ENCODE assay signal across 8 cellular contexts in genomic region chr19:55279773-55280643, GRCh38. TPM values are rescaled to one million over a fixed set of nuclear protein-coding genes. Genes with fewer than 3 reads are reported as not detected.
DNase-seq lines count a peak whose midpoint lies in the region; ATAC-seq and TF ChIP-seq lines count a peak whose summit lies in the region.

Gene HSPBP1 (minus strand): TSS chr19:55280110. CDS start chr19:55279608, 502 bp downstream.

- 5 to 18% methylated on average over 10 to 52 of the region's 52 CpGs for WGBS in transverse colon (ENCODE audit: low coverage in 1 of 2), 2 donors

- no peaks in the 10 kb centered on the region for H3K9me3 Mint-ChIP-seq in activated naive CD8-positive, alpha-beta T cell treated with anti-CD3 and anti-CD28 coated beads, Interleukin-2, amount 50 U/mL, for 24 hours

- TF ChIP-seq EP300 in transverse colon (IDR thresholded peaks at IDR 0.05; ENCODE audit: low read depth): no peak

- H3K36me3 ChIP-seq in cardiac muscle cell (peaks cover 3% of the 10 kb centered on the region), parathyroid adenoma (ENCODE audit: control insufficient read depth, insufficient read depth, low read length) (no peaks in the 10 kb centered on the region), transverse colon (no peaks in the 10 kb centered on the region)

- peak within 1 kb of the TSS; percentile 96 for H3K4me3 Mint-ChIP-seq in activated naive CD8-positive, alpha-beta T cell treated with anti-CD3 and anti-CD28 coated beads, Interleukin-2, amount 50 U/mL, for 24 hours

- peak within 1 kb of the TSS; percentile 86 for H3K4me3 ChIP-seq in cardiac muscle cell
- H3K4me3 ChIP-seq in parathyroid adenoma (ENCODE audit: low read depth, low read length): peak within 1 kb of the TSS; percentile 69
- peak within 1 kb of the TSS; percentile 58 to 80 (median 63) for H3K4me3 ChIP-seq in transverse colon

- no peaks in the 10 kb centered on the region for H3K9me3 ChIP-seq in cardiac muscle cell (ENCODE audit: low read depth)
- no peaks in the 10 kb centered on the region for H3K9me3 ChIP-seq in parathyroid adenoma (ENCODE audit: control insufficient read depth, low read length)
- no peaks in the 10 kb centered on the region for H3K9me3 ChIP-seq in transverse colon

- peak within 1 kb of the TSS; percentile 84 for H3K27ac ChIP-seq in cardiac muscle cell
- peak within 1 kb of the TSS; percentile 79 for H3K27ac ChIP-seq in parathyroid adenoma
- H3K27ac ChIP-seq in transverse colon: peak within 1 kb of the TSS; percentile 79 to 87 (median 84)

- in situ Hi-C loops in transverse colon (cut with MboI; ENCODE audit: low pct_ligation_motif_present in 1 of 4, low pct_unique_long_range_greater_than_20kb in 1 of 4, low sequenced_read_pairs in 3 of 4): loop anchor here in 3 of 4 donors (25.0 kb wide), 2 partner anchors 107 to 132 kb away; partner anchors contain the start of genes UBE2S (in 2 of the 3), RPL28 (in 1 of the 3), TMEM190 (in 1 of the 3) and TMEM238 (in 1 of the 3)

- H3K27me3 Mint-ChIP-seq in activated naive CD8-positive, alpha-beta T cell treated with anti-CD3 and anti-CD28 coated beads, Interleukin-2, amount 50 U/mL, for 24 hours: peaks cover 4% of the 10 kb centered on the region

- no peaks in the 10 kb centered on the region for H3K79me2 ChIP-seq in parathyroid adenoma

- peak within 1 kb of the TSS; percentile 76 for H3K4me2 ChIP-seq in parathyroid adenoma (ENCODE audit: low read length)

- H3K36me3 Mint-ChIP-seq in activated naive CD8-positive, alpha-beta T cell treated with anti-CD3 and anti-CD28 coated beads, Interleukin-2, amount 50 U/mL, for 24 hours (ENCODE audit: low read depth): peaks cover 17% of the 10 kb centered on the region

- intact Hi-C loops in transverse colon (cut with DNase I; ENCODE audit: low total_unique reads): no loop called here

- peak; percentile 38 for TF ChIP-seq POLR2A in transverse colon (IDR thresholded peaks at IDR 0.05)

- peak within 1 kb of the TSS; percentile 85 for H2AFZ ChIP-seq in parathyroid adenoma

- peak; percentile 76 for ATAC-seq in HG02759 (IDR thresholded peaks at IDR 0.05; ENCODE audit: unreplicated experiment)
- ATAC-seq in activated naive CD8-positive, alpha-beta T cell treated with anti-CD3 and anti-CD28 coated beads, Interleukin-2, amount 50 U/mL, for 24 hours: peak; percentile 93

- TF ChIP-seq CTCF in GM10266 (IDR thresholded peaks at IDR 0.05; ENCODE audit: control insufficient read depth, insufficient read depth, low read depth, missing control alignments) (no peak), cardiac muscle cell (IDR thresholded peaks at IDR 0.05; ENCODE audit: low read depth, low read length) (no peak), parathyroid adenoma (IDR thresholded peaks at IDR 0.05) (no peak), transverse colon (IDR thresholded peaks at IDR 0.05) (no peak)

- peaks cover 3% of the 10 kb centered on the region for H3K4me1 ChIP-seq in cardiac muscle cell (ENCODE audit: low read depth)
- peaks cover 11% of the 10 kb centered on the region for H3K4me1 ChIP-seq in parathyroid adenoma
- peaks cover 12 to 39% (median 16%) of the 10 kb centered on the region in 4 donors for H3K4me1 ChIP-seq in transverse colon

- H3K27me3 ChIP-seq in cardiac muscle cell: no peaks in the 10 kb centered on the region
- H3K27me3 ChIP-seq in parathyroid adenoma (ENCODE audit: control insufficient read depth, insufficient read depth, low read length): no peaks in the 10 kb centered on the region
- peaks cover 18% of the 10 kb centered on the region for H3K27me3 ChIP-seq in transverse colon

- H3K27ac Mint-ChIP-seq in activated naive CD8-positive, alpha-beta T cell treated with anti-CD3 and anti-CD28 coated beads, Interleukin-2, amount 50 U/mL, for 24 hours: peak within 1 kb of the TSS; percentile 97

- H3K4me1 Mint-ChIP-seq in activated naive CD8-positive, alpha-beta T cell treated with anti-CD3 and anti-CD28 coated beads, Interleukin-2, amount 50 U/mL, for 24 hours: peaks cover 41% of the 10 kb centered on the region

- peak within 1 kb of the TSS; percentile 23 for H3K9ac ChIP-seq in parathyroid adenoma

- DNase-seq in GM10266 (ENCODE audit: extremely low spot score) (peak; percentile 91), NCI-H1417 treated with DMSO at 0.1 percent for 48 hours (lab: John Stamatoyannopoulos, UW) (peak; percentile 89), SW480 (ENCODE audit: low spot score) (peak; percentile 99), cardiac muscle cell (ENCODE audit: low read depth in 1 of 2, low spot score in 1 of 2) (peak; percentile 94 to 97), transverse colon (peak; percentile 98)
- peak; percentile 96 for DNase-seq in activated naive CD8-positive, alpha-beta T cell treated with anti-CD3 and anti-CD28 coated beads, Interleukin-2, amount 50 U/mL, for 24 hours

RNA-seq across cellular contexts. Expression of gene HSPBP1, which starts in this region (rescaled TPM):
- 47.2 and 77.7 TPM in 2 replicates for total RNA-seq in cardiac muscle cell
- polyA plus RNA-seq in cardiac muscle cell: 68.9 and 123 TPM in 2 replicates
- 10 to 100 TPM in 3 of 4 donors, 1 to 10 TPM in 1; 4.5 to 98.7 (median 27.0) TPM for total RNA-seq in transverse colon

Comparison
In these comparisons a context has a peak if more than half of its experiments do, and no peak if none do; other contexts are left out.
1. Peak in every context shown above with its lines: DNase-seq, ATAC-seq, H3K4me3 ChIP-seq and H3K27ac ChIP-seq.